1 cellular context compared by ENCODE assay signal in genomic region chr10:70404906-70405824, GRCh38.
TF ChIP-seq lines count a peak whose summit lies in the region.

No MANE protein-coding gene starts in this region.

TF ChIP-seq in GM23338, 12 proteins besides CTCF, POLR2A, EP300 and RAD21 (continued from another document):
- TF ChIP-seq ZNF462 (CRISPR knock-in tag; IDR thresholded peaks at IDR 0.05) (no peak), NANOG (IDR thresholded peaks at IDR 0.05; ENCODE audit: borderline replicate concordance) (no peak), EZH2phosphoT487 (IDR thresholded peaks at IDR 0.05; ENCODE audit: unreplicated experiment) (no peak), ZNF114 (CRISPR knock-in tag; IDR thresholded peaks at IDR 0.05) (no peak), STAT1 (IDR thresholded peaks at IDR 0.05; ENCODE audit: unreplicated experiment) (no peak), EZH2 (IDR thresholded peaks at IDR 0.05; ENCODE audit: low read depth, unreplicated experiment) (no peak), ZNF331 (CRISPR knock-in tag; IDR thresholded peaks at IDR 0.05; ENCODE audit: low read depth) (no peak), REST (IDR thresholded peaks at IDR 0.05; ENCODE audit: unreplicated experiment) (no peak), ETS1 (IDR thresholded peaks at IDR 0.05) (no peak)
